In genomic region chr19:37906868-37907734, GRCh38 we compare ENCODE assay signal across 8 cellular contexts. TPM values are rescaled to one million over a fixed set of nuclear protein-coding genes. Genes with fewer than 3 reads are reported as not detected.
DNase-seq lines count a peak whose midpoint lies in the region; FAIRE-seq and TF ChIP-seq lines count a peak whose summit lies in the region.

Gene SIPA1L3 (plus strand): TSS chr19:37907208. CDS start chr19:38081566, 174,358 bp downstream.

- H3K27me3 ChIP-seq in H1 (replicated peaks in 1 of 4; ENCODE audit: control insufficient read depth in 3 of 4, extremely low read depth in 1 of 4, insufficient read depth in 3 of 4, low read length in 3 of 4): no peaks in the 10 kb centered on the region
- no peaks in the 10 kb centered on the region for H3K27me3 ChIP-seq in mesenchymal stem cell (ENCODE audit: control insufficient read depth in 1 of 2, insufficient read depth in 1 of 2, low read length in 2 of 2)

- no peaks in the 10 kb centered on the region for H3K9me3 ChIP-seq in H1 (ENCODE audit: insufficient read depth in 2 of 2, low read depth in 1 of 2, low read length in 1 of 2)
- H3K9me3 ChIP-seq in mesenchymal stem cell (ENCODE audit: control insufficient read depth, low read length): no peaks in the 10 kb centered on the region

- H3K4me3 ChIP-seq in H1 (ENCODE audit: extremely low read depth in 1 of 4, insufficient read depth in 2 of 4, low read depth in 3 of 4, low read length in 4 of 4) (peak within 1 kb of the TSS; percentile 72 to 92 (median 84)), mesenchymal stem cell (ENCODE audit: insufficient read depth in 1 of 2, low read depth in 1 of 2, low read length in 2 of 2) (peak within 1 kb of the TSS; percentile 87 to 95)

- H3K4me1 ChIP-seq in H1 (replicated peaks in 1 of 4; ENCODE audit: control insufficient read depth in 3 of 4, insufficient read depth in 4 of 4, low read length in 3 of 4): peaks cover 0 to 21% (median 9%) of the 10 kb centered on the region in 4 experiments; a peak in 6 of 7 replicates
- H3K4me1 ChIP-seq in mesenchymal stem cell (ENCODE audit: control insufficient read depth, insufficient read depth, low read depth, low read length): peaks cover 18% of the 10 kb centered on the region

- no peak within 1 kb of the TSS for H2BK120ac ChIP-seq in H1 (replicated peaks; ENCODE audit: low read depth, low read length)
- H2BK120ac ChIP-seq in mesenchymal stem cell (ENCODE audit: low read depth, low read length): peak within 1 kb of the TSS; percentile 80

- H3K9ac ChIP-seq in H1 (replicated peaks in 1 of 4; ENCODE audit: extremely low read depth in 1 of 4, low read depth in 3 of 4, low read length in 3 of 4) (peak within 1 kb of the TSS; percentile 57 to 76 (median 76)), mesenchymal stem cell (ENCODE audit: low read length) (peak within 1 kb of the TSS; percentile 91)

- peak within 1 kb of the TSS; percentile 91 for H2BK5ac ChIP-seq in H1 (ENCODE audit: low read depth, low read length)
- peak within 1 kb of the TSS; percentile 97 for H2BK5ac ChIP-seq in mesenchymal stem cell (ENCODE audit: low read depth, low read length, poor library complexity, severe bottlenecking)

- H4K91ac ChIP-seq in H1 (replicated peaks; ENCODE audit: insufficient read length, low read length) (peak within 1 kb of the TSS; percentile 34), mesenchymal stem cell (ENCODE audit: low read length) (peak within 1 kb of the TSS; percentile 43)

- H3K4me2 ChIP-seq in H1 (ENCODE audit: insufficient read depth in 1 of 2, low read depth in 2 of 2, low read length in 2 of 2) (peak within 1 kb of the TSS; percentile 82 to 85), mesenchymal stem cell (ENCODE audit: low read length, poor library complexity, severe bottlenecking) (peak within 1 kb of the TSS; percentile 72)

- H2BK20ac ChIP-seq in H1 (ENCODE audit: low read length): no peak within 1 kb of the TSS; the same call in 1 of the 2 replicates

- no peak for FAIRE-seq in H1 (lab: Jason Lieb, UNC)

- POLR2A ChIA-PET in H1 (lab: Charles Lee; ENCODE audit: partially characterized antibody): interaction anchor here (0.6 to 5.2 kb wide), 37 partner anchors 9 to 1779 kb away, joined by 3 to 50 read pairs (median 5); partner anchors contain the start of gene ZNF793

- peak within 1 kb of the TSS; percentile 52; the same call in 1 of the 2 replicates for H2AFZ ChIP-seq in H1 (ENCODE audit: low read length)
- peak within 1 kb of the TSS; percentile 95 for H2AFZ ChIP-seq in mesenchymal stem cell (ENCODE audit: low read depth, low read length)

- peak in 1 of 2 experiments; percentile 62; a peak in 1 of 3 replicates for TF ChIP-seq POLR2A in H1 (IDR thresholded peaks at IDR 0.05; ENCODE audit: control extremely low read depth in 1 of 2, low read depth in 2 of 2, low read length in 2 of 2)

- H3K23ac ChIP-seq in H1 (ENCODE audit: insufficient read length): no peak within 1 kb of the TSS
- peak within 1 kb of the TSS in 1 of 2 experiments; percentile 6 for H3K23ac ChIP-seq in mesenchymal stem cell (ENCODE audit: low read length in 2 of 2)

- H3K4ac ChIP-seq in H1 (replicated peaks; ENCODE audit: insufficient read length, low read depth, low read length) (peak within 1 kb of the TSS; percentile 99), mesenchymal stem cell (ENCODE audit: low read depth in 1 of 2, low read length in 2 of 2) (peak within 1 kb of the TSS; percentile 18 to 87)

- peak within 1 kb of the TSS; percentile 99 for H3K56ac ChIP-seq in H1 (replicated peaks; ENCODE audit: insufficient read length, low read depth, low read length)

- H3K27ac ChIP-seq in H1 (ENCODE audit: low read depth, low read length) (peak within 1 kb of the TSS; percentile 93), mesenchymal stem cell (ENCODE audit: low read length, poor library complexity, severe bottlenecking) (peak within 1 kb of the TSS; percentile 93)

- H4K20me1 ChIP-seq in H1 (replicated peaks in 1 of 2; ENCODE audit: control insufficient read depth in 1 of 2, insufficient read depth in 2 of 2, low read length in 2 of 2): peaks cover 3 to 11% of the 10 kb centered on the region in 2 experiments

- H3K14ac ChIP-seq in H1 (ENCODE audit: insufficient read length) (no peak within 1 kb of the TSS), mesenchymal stem cell (ENCODE audit: low read length in 2 of 2) (peak within 1 kb of the TSS in 1 of 2 experiments; percentile 98)

- no peak for TF ChIP-seq RAD21 in H1 (IDR thresholded peaks at IDR 0.05 in 1 of 2, conservative IDR thresholded peaks at IDR 0.05 in 1 of 2; ENCODE audit: low read depth in 2 of 2, low read length in 2 of 2)

- peak; percentile 79 for DNase-seq in CMK (ENCODE audit: low read depth)
- peak; percentile 95 for DNase-seq in GM20000 (ENCODE audit: low spot score)
- peak; percentile 100 for DNase-seq in HT-29 (ENCODE audit: low spot score)
- peak; percentile 94 to 98 for DNase-seq in NOMO-1 (lab: John Stamatoyannopoulos, UW; ENCODE audit: unreplicated experiment in 2 of 2)
- peak; percentile 85 for DNase-seq in activated CD8-positive, alpha-beta memory T cell treated with anti-CD3 and anti-CD28 coated beads for 4 hours (ENCODE audit: low read depth in 2 of 2)
- DNase-seq in H1 (ENCODE audit: low read depth in 1 of 2, low spot score in 2 of 2): peak; percentile 91 to 96
- peak; percentile 97 for DNase-seq in mesenchymal stem cell
- DNase-seq in stimulated activated CD8-positive, alpha-beta memory T cell treated with anti-CD3 and anti-CD28 coated beads, Interleukin-15, amount 100 ng/mL, for 1 hour (ENCODE audit: low read depth): peak; percentile 84

- peaks cover 6% of the 10 kb centered on the region; the same call in 1 of the 2 replicates for H3K23me2 ChIP-seq in H1 (ENCODE audit: low read depth, low read length)

- TF ChIP-seq CTCF in GM20000 (IDR thresholded peaks at IDR 0.05; ENCODE audit: extremely low read depth, missing control alignments) (no peak), H1 (IDR thresholded peaks at IDR 0.05; ENCODE audit: control extremely low read depth in 1 of 3, insufficient read depth in 1 of 3, low read depth in 1 of 3, low read length in 3 of 3) (no peak)

- H3K18ac ChIP-seq in H1 (ENCODE audit: extremely low read depth, low read length) (peak within 1 kb of the TSS; percentile 64), mesenchymal stem cell (ENCODE audit: low read depth in 1 of 2, low read length in 2 of 2) (peak within 1 kb of the TSS; percentile 68 to 96)

- H2BK12ac ChIP-seq in H1 (ENCODE audit: low read depth, low read length) (peak within 1 kb of the TSS; percentile 3), mesenchymal stem cell (ENCODE audit: low read length in 2 of 2) (peak within 1 kb of the TSS; percentile 57 to 79)

- no peaks in the 10 kb centered on the region for H3K36me3 ChIP-seq in H1 (ENCODE audit: control insufficient read depth in 2 of 4, insufficient read depth in 4 of 4, low read length in 3 of 4)
- no peaks in the 10 kb centered on the region for H3K36me3 ChIP-seq in mesenchymal stem cell (ENCODE audit: control insufficient read depth in 1 of 2, insufficient read depth in 2 of 2, low read depth in 1 of 2, low read length in 2 of 2)

- H3K79me2 ChIP-seq in H1 (ENCODE audit: control insufficient read depth in 1 of 2, insufficient read depth in 2 of 2, low read length in 2 of 2): peaks cover 0 to 45% of the 10 kb centered on the region in 2 experiments; a peak in 3 of 4 replicates

- TF ChIP-seq EP300 in H1 (IDR thresholded peaks at IDR 0.05; ENCODE audit: borderline replicate concordance in 1 of 2, low read depth in 2 of 2, low read length in 2 of 2): no peak

- peak within 1 kb of the TSS; percentile 92; the same call in 1 of the 2 replicates for H2BK15ac ChIP-seq in H1 (ENCODE audit: low read length)
- H2BK15ac ChIP-seq in mesenchymal stem cell (ENCODE audit: low read depth, poor library complexity, severe bottlenecking): peak within 1 kb of the TSS; percentile 63

- peak within 1 kb of the TSS; percentile 92 for H4K5ac ChIP-seq in H1 (ENCODE audit: insufficient read length, low read depth, low read length)

- H4K8ac ChIP-seq in H1 (ENCODE audit: extremely low read depth, insufficient read depth, low read length) (peak within 1 kb of the TSS; percentile 94), mesenchymal stem cell (ENCODE audit: low read length) (peak within 1 kb of the TSS; percentile 93)

- 2% methylated on average over 81 of the region's 96 CpGs; no CpG with 5 or more reads in 1 of the 2 experiments for WGBS in H1 (ENCODE audit: extremely low coverage in 1 of 2, insufficient coverage in 1 of 2, insufficient read length in 1 of 2, insufficient replicate concordance in 2 of 2, low coverage in 1 of 2, low lambda C conversion rate in 2 of 2, missing lambda C conversion rate in 1 of 2), 2 experiments
- under 1% methylated on average over 68 of the region's 96 CpGs for WGBS in mesenchymal stem cell

- H2AK5ac ChIP-seq in H1 (ENCODE audit: low read depth, low read length): no peak within 1 kb of the TSS; the same call in 1 of the 2 replicates
- H2AK5ac ChIP-seq in mesenchymal stem cell (ENCODE audit: low read length, severe bottlenecking): peak within 1 kb of the TSS; percentile 7

- no peaks in the 10 kb centered on the region; the same call in 1 of the 2 replicates for H3K79me1 ChIP-seq in H1 (ENCODE audit: low read depth, low read length)
- peaks cover 2% of the 10 kb centered on the region for H3K79me1 ChIP-seq in mesenchymal stem cell (replicated peaks; ENCODE audit: low read length, poor library complexity, severe bottlenecking)

- CTCF ChIA-PET in H1 (lab: Charles Lee; ENCODE audit: partially characterized antibody): interaction anchor here (0.7 to 13.7 kb wide), 11 partner anchors 12 to 235 kb away, joined by 3 to 259 read pairs (median 6); no protein-coding TSS in a partner anchor

TF ChIP-seq in H1, 55 proteins besides CTCF, POLR2A, EP300 and RAD21 (continues in another document):
- TF ChIP-seq NANOG (IDR thresholded peaks at IDR 0.05; ENCODE audit: insufficient read depth, low read depth, low read length, poor library complexity, severe bottlenecking) (no peak), E2F6 (IDR thresholded peaks at IDR 0.05) (no peak)

RNA-seq across cellular contexts. Expression of gene SIPA1L3, which starts in this region (rescaled TPM):
- total RNA-seq in HT-29 (2014; rRNA removed; shearing (Covaris generic)): 86.4 and 98.5 TPM in 2 replicates
- 43.0 and 54.9 TPM in 2 replicates for total RNA-seq in H1 (2021; fragmentation: NEBNext Ultra II Directional; extraction: Animal tissue kit (Norgen Biotek cat#: 25700))
- 15.0 and 20.7 TPM in 2 replicates for polyA plus RNA-seq in H1 (2011; rRNA removed)
- 6.4 TPM for polyA plus RNA-seq in H1 (2011; cell fraction: cytosol; rRNA removed)
- polyA plus RNA-seq in H1 (2011; cell fraction: nucleus; rRNA removed): 18.8 TPM
- polyA plus RNA-seq in H1 (2012, experiment 1 of 2): 20.8 to 28.2 TPM (median 23.1 TPM) in 4 replicates
- 11.1 TPM for polyA plus RNA-seq in H1 (2012, experiment 2 of 2)
- 13.0 TPM for polyA plus RNA-seq in H1 (2013, experiment 1 of 2)
- polyA plus RNA-seq in H1 (2013, experiment 2 of 2): 12.9 TPM
- 29.1 and 30.5 TPM in 2 replicates for polyA minus RNA-seq in H1 (2011; rRNA and poly(A)+ RNA removed)
- 25.5 TPM for polyA minus RNA-seq in H1 (2011; cell fraction: cytosol; rRNA and poly(A)+ RNA removed)
- polyA minus RNA-seq in H1 (2011; cell fraction: nucleus; rRNA and poly(A)+ RNA removed): 35.5 TPM
- 7.2 TPM for polyA plus RNA-seq in mesenchymal stem cell (2013, experiment 1 of 2)
- 6.7 TPM for polyA plus RNA-seq in mesenchymal stem cell (2013, experiment 2 of 2)

Comparison
In these comparisons a context has a peak if more than half of its experiments do, and no peak if none do; other contexts are left out.
1. Peak in every context shown above with its lines: DNase-seq, H3K4me3 ChIP-seq and H3K27ac ChIP-seq.